Comparison of ENCODE assay signal across 8 cellular contexts in genomic region chr5:181223041-181223728, GRCh38.
DNase-seq lines count a peak whose midpoint lies in the region; ATAC-seq and TF ChIP-seq lines count a peak whose summit lies in the region.

Gene TRIM41 (plus strand): TSS chr5:181223281. CDS start chr5:181224000, 719 bp downstream.

- H3K27me3 ChIP-seq in endocrine pancreas (ENCODE audit: control insufficient read depth, insufficient read depth, low read length) = no peaks in the 10 kb centered on the region

- H3K9ac ChIP-seq in endocrine pancreas (ENCODE audit: control insufficient read depth, insufficient read depth, low read length) = peak within 1 kb of the TSS; percentile 90

- TF ChIP-seq CTCF in AG10803 (conservative IDR thresholded peaks at IDR 0.05; ENCODE audit: low read length) = peak; percentile 25

- H3K9me3 ChIP-seq in endocrine pancreas (ENCODE audit: control insufficient read depth, low read length) = no peaks in the 10 kb centered on the region

- peak within 1 kb of the TSS; percentile 99 for H3K4me3 ChIP-seq in AG10803 (ENCODE audit: low read length)
- H3K4me3 ChIP-seq in endocrine pancreas (ENCODE audit: control insufficient read depth, insufficient read depth, low read length) = peak within 1 kb of the TSS; percentile 80

- no peaks in the 10 kb centered on the region for H3K36me3 ChIP-seq in endocrine pancreas (ENCODE audit: control insufficient read depth, insufficient read depth, low read length)

- no peaks in the 10 kb centered on the region for H3K4me1 ChIP-seq in endocrine pancreas (ENCODE audit: control insufficient read depth, insufficient read depth, low read length)

- ATAC-seq in GM19397 (IDR thresholded peaks at IDR 0.05; ENCODE audit: unreplicated experiment) (peak; percentile 69), HG03575 (IDR thresholded peaks at IDR 0.05; ENCODE audit: extremely low read depth, insufficient number of reproducible peaks, low FRiP score, unreplicated experiment) (peak; percentile 26)

- DNase-seq in AG10803 (ENCODE audit: low read depth) (peak; percentile 99), middle frontal gyrus (ENCODE audit: extremely low spot score, low spot score) (peak; percentile 96), NCI-H526 (lab: John Stamatoyannopoulos, UW) (no peak)
- DNase-seq in activated CD4-positive, alpha-beta T cell treated with anti-CD3 and anti-CD28 coated beads, Interleukin-2, amount 50 U/mL, for 48 hours = peak; percentile 99
- DNase-seq in stimulated activated CD8-positive, alpha-beta memory T cell treated with anti-CD3 and anti-CD28 coated beads, Interleukin-4, amount 100 ng/mL, for 1 hour (ENCODE audit: low read depth in 2 of 2, low spot score in 1 of 2) = peak; percentile 95 to 97

Comparison
In these comparisons a context has a peak if more than half of its experiments do, and no peak if none do; other contexts are left out.
1. DNase-seq: peak in AG10803 (single experiment), activated CD4-positive, alpha-beta T cell treated with anti-CD3 and anti-CD28 coated beads, Interleukin-2, amount 50 U/mL, for 48 hours (2 of 2), middle frontal gyrus (single experiment) and stimulated activated CD8-positive, alpha-beta memory T cell treated with anti-CD3 and anti-CD28 coated beads, Interleukin-4, amount 100 ng/mL, for 1 hour (2 of 2); none in NCI-H526 (0 of 2).